18 cellular contexts compared by ENCODE assay signal in the genomic region with DNA sequence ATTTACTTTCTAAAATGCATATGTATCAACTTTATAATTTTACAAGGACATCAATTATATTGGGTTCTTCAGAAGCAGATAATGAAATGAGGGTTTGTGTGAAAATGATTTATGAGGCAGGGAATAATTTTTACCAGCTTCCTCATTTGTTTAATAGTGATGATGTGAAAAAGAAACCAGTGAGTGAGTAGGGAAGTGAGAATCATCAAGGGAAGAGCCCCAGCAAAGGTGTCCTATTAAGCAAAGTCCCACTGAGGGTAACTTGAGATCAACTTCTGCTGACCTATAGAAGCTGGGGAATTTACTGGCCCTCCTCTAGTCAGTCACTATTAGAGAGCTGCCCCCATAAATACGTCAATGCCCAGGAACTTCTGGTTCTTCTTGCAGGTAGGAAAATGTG.
DNase-seq lines count a peak whose midpoint lies in the region; ATAC-seq and TF ChIP-seq lines count a peak whose summit lies in the region.
"Had no signal": no experiment of that assay in that cellular context is flagged by ENCODE, and none has a peak within 500 bp of the region (broad histone marks: within the 10 kb centered on the region; RNA-seq: fewer than 3 reads in every experiment).

No MANE protein-coding gene starts in this region.

- no peak for TF ChIP-seq CTCF in GM12865 (IDR thresholded peaks at IDR 0.05; ENCODE audit: insufficient read depth, low read depth, low read length, missing control alignments)
- TF ChIP-seq CTCF in GM10266 (IDR thresholded peaks at IDR 0.05; ENCODE audit: control insufficient read depth, insufficient read depth, low read depth, missing control alignments): no peak
- no peak for TF ChIP-seq CTCF in osteoblast (IDR thresholded peaks at IDR 0.05; ENCODE audit: extremely low read depth, low read depth, low read length)

- DNase-seq in GM12865 (ENCODE audit: low read depth): peak; percentile 22
- no peak for DNase-seq in GM10266 (ENCODE audit: extremely low spot score)
- DNase-seq in activated CD4-positive, alpha-beta T cell treated with anti-CD3 and anti-CD28 coated beads for 48 hours: no peak
- no peak for DNase-seq in NCI-H1694 (lab: John Stamatoyannopoulos, UW)
- DNase-seq in osteoblast (ENCODE audit: insufficient read length, low spot score, missing footprints): no peak
- DNase-seq: foreskin melanocyte; islet precursor cell; NCI-H2081; NK-92 treated with Interleukin-12 subunit alpha and Interleukin-12 subunit beta, amount 100 ng/mL, for 24 hours; posterior cingulate gyrus; SJCRH30; stimulated activated CD4-positive, alpha-beta T cell treated with anti-CD3 and anti-CD28 coated beads, Interleukin-12 subunit alpha, Interleukin-12 subunit beta, amount 100 ng/mL, for 4 hours had no signal

- no peak overlapping the region for H3K27ac ChIP-seq in osteoblast (ENCODE audit: low read depth, low read length)
- H3K27ac ChIP-seq: A549, cardiac muscle cell, SJCRH30, tibial nerve had no signal

- no peaks in the 10 kb centered on the region for H3K27me3 ChIP-seq in osteoblast (ENCODE audit: insufficient read depth, low read length)
- H3K27me3 ChIP-seq: cardiac muscle cell, SJCRH30, tibial nerve had no signal

- no peaks in the 10 kb centered on the region for H3K79me2 ChIP-seq in osteoblast (ENCODE audit: insufficient read depth, low read length)

- no peaks in the 10 kb centered on the region for H3K9me3 ChIP-seq in osteoblast (ENCODE audit: low read depth, low read length)
- H3K9me3 ChIP-seq: A549, SJCRH30, tibial nerve had no signal

- ATAC-seq in GM19395 (IDR thresholded peaks at IDR 0.05; ENCODE audit: unreplicated experiment): peak; percentile 95
- ATAC-seq in HG02678 (IDR thresholded peaks at IDR 0.05; ENCODE audit: unreplicated experiment): peak; percentile 91
- ATAC-seq in HG03432 (IDR thresholded peaks at IDR 0.05; ENCODE audit: unreplicated experiment): peak; percentile 91
- ATAC-seq: A549 had no signal

- no peak overlapping the region for H2AFZ ChIP-seq in osteoblast (ENCODE audit: low read length)

- H3K4me1 ChIP-seq in osteoblast (ENCODE audit: insufficient read depth, low read length): peaks cover 10% of the 10 kb centered on the region
- H3K4me1 ChIP-seq: SJCRH30, tibial nerve had no signal

- no peaks in the 10 kb centered on the region for H4K20me1 ChIP-seq in osteoblast (ENCODE audit: insufficient read depth, low read length)

- no peak overlapping the region for H3K4me2 ChIP-seq in osteoblast (ENCODE audit: insufficient read depth, low read length)

- H3K4me3 ChIP-seq in GM12865 (ENCODE audit: low read depth, low read length) (no peak overlapping the region), osteoblast (ENCODE audit: insufficient read depth, low read length) (no peak overlapping the region)
- H3K4me3 ChIP-seq: A549, cardiac muscle cell, SJCRH30, tibial nerve had no signal

- H3K36me3 ChIP-seq in osteoblast (ENCODE audit: insufficient read depth, low read length): no peaks in the 10 kb centered on the region
- H3K36me3 ChIP-seq: cardiac muscle cell, SJCRH30, tibial nerve had no signal
